In the genomic region with DNA sequence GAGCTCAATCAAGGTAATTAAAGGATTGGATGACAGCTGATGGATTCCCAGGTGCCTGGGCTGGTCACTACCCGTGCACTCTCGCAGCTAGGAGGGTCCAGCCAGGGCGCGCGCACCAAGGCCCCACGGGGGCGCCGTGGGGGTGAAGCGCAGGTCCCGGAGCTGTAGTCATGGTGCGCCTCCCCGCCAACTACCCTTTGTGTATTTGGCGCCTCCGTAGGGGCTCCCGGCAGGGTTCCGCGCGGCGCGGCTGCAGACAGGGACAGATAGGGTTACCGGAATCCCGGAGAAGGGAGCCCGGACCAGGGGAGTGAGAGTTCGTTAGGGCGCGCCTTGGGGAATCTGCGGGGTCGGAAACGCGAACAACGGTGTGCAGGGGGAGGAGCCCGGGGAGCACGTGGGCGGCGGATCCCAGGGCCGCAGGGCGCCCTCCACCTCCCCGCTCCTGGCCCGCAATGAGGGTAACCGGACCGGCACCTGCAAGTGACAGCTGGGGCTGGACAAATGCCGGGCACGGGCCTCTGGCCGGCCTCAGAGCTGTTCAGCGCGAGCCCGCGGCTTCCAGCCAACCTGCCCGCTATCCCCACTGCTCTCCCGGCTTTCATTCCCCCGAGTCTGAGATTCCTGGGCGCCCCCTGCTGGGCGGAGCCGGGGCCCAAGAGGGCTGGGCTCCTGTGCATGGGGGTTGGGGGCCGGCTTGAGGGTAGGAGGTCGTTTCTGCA, we compare ENCODE assay signal across 8 cellular contexts.
A peak's percentile ranks its signal among the peaks of the same experiment; 100 is the strongest.
DNase-seq lines count a peak whose midpoint lies in the region; ATAC-seq and TF ChIP-seq lines count a peak whose summit lies in the region.

No MANE protein-coding gene starts in this region.

- DNase-seq in AG08396 (ENCODE audit: low spot score), result peak; percentile 94
- DNase-seq in NCI-H1048 (lab: John Stamatoyannopoulos, UW), result peak; percentile 61
- peak; percentile 68 for DNase-seq in T-helper 9 cell
- peak; percentile 91 for DNase-seq in astrocyte of the hippocampus (ENCODE audit: low read depth, low spot score)
- DNase-seq in hypothalamus (lab: John Stamatoyannopoulos, UW), result peak; percentile 23 to 86 (median 65)
- no peak for DNase-seq in retinal pigment epithelial cell (ENCODE audit: low read depth)
- no peak for DNase-seq in NK-92 (lab: John Stamatoyannopoulos, UW; ENCODE audit: unreplicated experiment)

- ATAC-seq in GM19035 (IDR thresholded peaks at IDR 0.05; ENCODE audit: unreplicated experiment), result peak; percentile 64

- peak; percentile 96 for TF ChIP-seq CTCF in retinal pigment epithelial cell (conservative IDR thresholded peaks at IDR 0.05; ENCODE audit: low read depth, low read length)

- peak overlapping the region; percentile 62 for H3K4me3 ChIP-seq in retinal pigment epithelial cell (ENCODE audit: low read length)

Comparison
In these comparisons a context has a peak if more than half of its experiments do, and no peak if none do; other contexts are left out.
1. DNase-seq: peak in AG08396 (single experiment), NCI-H1048 (single experiment), T-helper 9 cell (single experiment), astrocyte of the hippocampus (single experiment) and hypothalamus (51 of 51); none in retinal pigment epithelial cell (single experiment) and NK-92 (single experiment).